In the genomic region with DNA sequence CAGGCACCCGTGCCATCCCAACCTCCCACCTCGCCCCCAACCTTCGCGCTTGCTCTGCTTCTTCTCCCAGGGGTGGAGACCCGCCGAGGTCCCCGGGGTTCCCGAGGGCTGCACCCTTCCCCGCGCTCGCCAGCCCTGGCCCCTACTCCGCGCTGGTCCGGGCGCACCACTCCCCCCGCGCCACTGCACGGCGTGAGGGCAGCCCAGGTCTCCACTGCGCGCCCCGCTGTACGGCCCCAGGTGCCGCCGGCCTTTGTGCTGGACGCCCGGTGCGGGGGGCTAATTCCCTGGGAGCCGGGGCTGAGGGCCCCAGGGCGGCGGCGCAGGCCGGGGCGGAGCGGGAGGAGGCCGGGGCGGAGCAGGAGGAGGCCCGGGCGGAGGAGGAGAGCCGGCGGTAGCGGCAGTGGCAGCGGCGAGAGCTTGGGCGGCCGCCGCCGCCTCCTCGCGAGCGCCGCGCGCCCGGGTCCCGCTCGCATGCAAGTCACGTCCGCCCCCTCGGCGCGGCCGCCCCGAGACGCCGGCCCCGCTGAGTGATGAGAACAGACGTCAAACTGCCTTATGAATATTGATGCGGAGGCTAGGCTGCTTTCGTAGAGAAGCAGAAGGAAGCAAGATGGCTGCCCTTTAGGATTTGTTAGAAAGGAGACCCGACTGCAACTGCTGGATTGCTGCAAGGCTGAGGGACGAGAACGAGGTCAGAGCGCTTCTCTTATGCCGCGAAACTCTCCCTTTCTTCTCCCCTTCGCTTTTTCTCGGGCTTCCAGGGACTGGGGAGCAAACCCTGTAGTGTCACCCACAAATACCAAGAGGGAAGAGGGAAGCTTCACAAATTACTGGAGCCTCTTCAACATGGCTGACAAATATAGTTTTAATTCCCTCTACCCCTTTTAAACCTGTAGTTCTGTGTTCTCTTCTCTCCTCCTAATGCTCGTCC, we compare ENCODE assay signal across 8 cellular contexts. TPM values are rescaled to one million over a fixed set of nuclear protein-coding genes. Genes with fewer than 3 reads are reported as not detected.
DNase-seq lines count a peak whose midpoint lies in the region; ATAC-seq and TF ChIP-seq lines count a peak whose summit lies in the region.

A gene (plus strand): TSS at position 591 of the 934 bp plus-strand sequence. CDS start 87,067 bp downstream, outside the sequence.

- H3K4me1 ChIP-seq in adrenal gland (replicated peaks in 1 of 2) (peaks cover 11 to 27% of the 10 kb centered on the region in 2 donors), heart right ventricle (peaks cover 0 to 48% (median 33%) of the 10 kb centered on the region in 9 donors), transverse colon (peaks cover 6 to 31% (median 19%) of the 10 kb centered on the region in 4 donors)

- peak; percentile 89 for DNase-seq in GM13976 (ENCODE audit: low spot score)
- peak; percentile 71 for DNase-seq in NCI-H1436 treated with DMSO at 0.1 percent for 48 hours (lab: John Stamatoyannopoulos, UW)
- peak; percentile 75 to 91 (median 81) for DNase-seq in adrenal gland
- peak; percentile 79 to 83 for DNase-seq in heart right ventricle
- DNase-seq in posterior cingulate gyrus: peak; percentile 73 to 97 (median 84)
- peak; percentile 78 for DNase-seq in transverse colon

- H3K36me3 ChIP-seq in adrenal gland (replicated peaks in 1 of 2) (no peaks in the 10 kb centered on the region), heart right ventricle (no peaks in the 10 kb centered on the region), transverse colon (no peaks in the 10 kb centered on the region)

- H3K27ac ChIP-seq in adrenal gland (peak within 1 kb of the TSS; percentile 46 to 89 (median 87)), heart right ventricle (peak within 1 kb of the TSS; percentile 69 to 97 (median 87)), transverse colon (peak within 1 kb of the TSS; percentile 83 to 93 (median 86))

- no peaks in the 10 kb centered on the region for H3K9me3 ChIP-seq in adrenal gland (replicated peaks in 1 of 3)
- H3K9me3 ChIP-seq in heart right ventricle: no peaks in the 10 kb centered on the region
- H3K9me3 ChIP-seq in transverse colon: no peaks in the 10 kb centered on the region

- TF ChIP-seq CTCF in GM13976 (IDR thresholded peaks at IDR 0.05; ENCODE audit: borderline replicate concordance, control extremely low read depth, extremely low read depth, insufficient read depth, missing control alignments) (no peak), adrenal gland (IDR thresholded peaks at IDR 0.05) (peak in 1 of 6 experiments; percentile 31), heart right ventricle (IDR thresholded peaks at IDR 0.05) (peak in 1 of 9 donors; percentile 2), transverse colon (IDR thresholded peaks at IDR 0.05) (peak in 1 of 5 experiments; percentile 26)

- ATAC-seq in HG02798 (IDR thresholded peaks at IDR 0.05; ENCODE audit: poor library complexity, unreplicated experiment): peak; percentile 90
- peak; percentile 88 to 94 (median 90) for ATAC-seq in heart right ventricle

- H3K4me3 ChIP-seq in adrenal gland (peak within 1 kb of the TSS; percentile 62 to 77 (median 65)), heart right ventricle (peak within 1 kb of the TSS; percentile 63 to 95 (median 85)), transverse colon (peak within 1 kb of the TSS; percentile 81 to 93 (median 87))

- no peak for TF ChIP-seq EP300 in transverse colon (IDR thresholded peaks at IDR 0.05; ENCODE audit: low read depth)

- TF ChIP-seq POLR2A in adrenal gland (IDR thresholded peaks at IDR 0.05): peak; percentile 61 to 81
- peak; percentile 60 for TF ChIP-seq POLR2A in transverse colon (IDR thresholded peaks at IDR 0.05)

- 0 to 1% (median 1%) methylated on average over 18 to 79 of the region's 79 CpGs for WGBS in adrenal gland, 4 donors
- 0 to 1% methylated on average over 75 to 79 of the region's 79 CpGs for WGBS in heart right ventricle, 2 donors
- 0% methylated on average over 1 to 52 of the region's 79 CpGs for WGBS in transverse colon (ENCODE audit: low coverage in 1 of 2), 2 donors

- in situ Hi-C loops in GM13976 (cut with MboI; ENCODE audit: low sequenced_read_pairs, unreplicated experiment) (loop anchor here (25.0 kb wide), 1 partner anchor 316 kb away; a partner anchor contains a TSS), transverse colon (cut with MboI; ENCODE audit: low pct_ligation_motif_present in 1 of 4, low pct_unique_long_range_greater_than_20kb in 1 of 4, low sequenced_read_pairs in 3 of 4) (loop anchor here in 3 of 4 donors (10.0 to 25.0 kb wide), 2 partner anchors 328 to 566 kb away; a partner anchor contains a TSS)

- H3K27me3 ChIP-seq in adrenal gland: no peaks in the 10 kb centered on the region
- no peaks in the 10 kb centered on the region for H3K27me3 ChIP-seq in heart right ventricle
- no peaks in the 10 kb centered on the region for H3K27me3 ChIP-seq in transverse colon

- intact Hi-C loops in T-helper 1 cell treated with Interleukin-12 subunit alpha and Interleukin-12 subunit beta and Interleukin-4 antibody, amounts not matched to agents 30 ng/mL and 1 ng/mL, for 36 hours (cut with micrococcal nuclease): loop anchor here (1.0 to 10.0 kb wide), 11 partner anchors 48 to 1949 kb away; a partner anchor contains a TSS
- intact Hi-C loops in adrenal gland (cut with DNase I) (loop anchor here in 1 of 2 donors (10.0 kb wide), 1 partner anchor 108 kb away; no protein-coding TSS in a partner anchor), heart right ventricle (cut with DNase I) (loop anchor here in 8 of 10 donors (2.0 to 10.0 kb wide), 12 partner anchors 36 to 568 kb away; a partner anchor contains a TSS), posterior cingulate gyrus (cut with DNase I) (loop anchor here (2.0 kb wide), 1 partner anchor 326 kb away; no protein-coding TSS in a partner anchor), transverse colon (cut with DNase I; ENCODE audit: low total_unique reads) (no loop called here)

RNA-seq across cellular contexts. Expression of the gene that starts here (rescaled TPM):
- total RNA-seq in T-helper 1 cell treated with Interleukin-12 subunit alpha and Interleukin-12 subunit beta and Interleukin-4 antibody, amounts not matched to agents 30 ng/mL and 1 ng/mL, for 36 hours: 28.6 and 30.2 TPM in 2 replicates
- total RNA-seq in adrenal gland (10 to 100 TPM in 6 of 8 donors, 1 to 10 TPM in 2; 7.7 to 26.1 (median 16.6) TPM), heart right ventricle (10 to 100 TPM; 12.1 to 20.6 (median 17.0) TPM), transverse colon (10 to 100 TPM; 23.9 to 33.6 (median 29.5) TPM)
- polyA plus RNA-seq in adrenal gland (1 to 10 TPM; 3.7 to 6.1 (median 6.0) TPM), heart right ventricle (1 to 10 TPM; 1.4 to 3.9 TPM)

Comparison
In these comparisons a context has a peak if more than half of its experiments do, and no peak if none do; other contexts are left out.
1. Peak in every context shown above with its lines: DNase-seq, ATAC-seq, H3K4me3 ChIP-seq and H3K27ac ChIP-seq.